16 cellular contexts compared by ENCODE assay signal in the genomic region with DNA sequence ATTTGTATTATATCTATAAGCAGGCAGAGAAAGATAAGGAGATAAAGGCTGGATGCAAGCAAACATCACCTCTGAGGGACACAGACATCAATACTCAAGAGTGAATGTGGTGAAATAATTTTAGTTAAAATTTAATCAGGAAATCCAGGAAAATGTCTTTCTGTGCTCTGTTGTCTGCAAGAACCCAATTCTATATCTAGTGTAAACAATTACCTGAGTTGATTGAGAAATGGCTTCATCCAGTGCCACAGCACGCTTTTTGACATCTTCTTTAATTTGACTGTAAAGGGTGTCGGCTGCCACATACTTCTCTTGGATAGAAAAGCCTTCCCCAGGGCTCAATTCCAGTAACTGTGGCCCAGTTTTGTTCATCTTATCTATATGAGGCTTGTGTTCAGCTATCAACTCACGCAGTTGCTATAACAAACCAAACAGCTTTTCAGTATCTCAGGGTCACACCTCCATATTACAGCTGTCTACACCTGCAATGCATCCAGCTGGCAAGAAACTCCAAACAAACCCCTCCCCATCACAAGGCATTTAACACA.
DNase-seq lines count a peak whose midpoint lies in the region; FAIRE-seq and TF ChIP-seq lines count a peak whose summit lies in the region.
"Had no signal": no experiment of that assay in that cellular context is flagged by ENCODE, and none has a peak within 500 bp of the region (broad histone marks: within the 10 kb centered on the region; RNA-seq: fewer than 3 reads in every experiment).

No MANE protein-coding gene starts in this region.

- H3K79me1 ChIP-seq in mesendoderm (ENCODE audit: low read length), result no peaks in the 10 kb centered on the region

- no peaks in the 10 kb centered on the region for H3K79me2 ChIP-seq in mesendoderm (ENCODE audit: control insufficient read depth, insufficient read depth, low read length)

- H3K4me3 ChIP-seq in Caco-2 (ENCODE audit: low read depth, low read length) (no peak overlapping the region), fibroblast of pulmonary artery (replicated peaks; ENCODE audit: low read depth, low read length) (no peak overlapping the region), mesendoderm (ENCODE audit: low read length) (no peak overlapping the region)

- H4K5ac ChIP-seq in mesendoderm (ENCODE audit: low read length), result no peak overlapping the region

- H3K4me1 ChIP-seq in Caco-2 (peaks cover 17% of the 10 kb centered on the region), mesendoderm (ENCODE audit: control insufficient read depth, low read depth, low read length) (no peaks in the 10 kb centered on the region)

- H3K9ac ChIP-seq in mesendoderm (ENCODE audit: low read length), result no peak overlapping the region

- H3K27ac Mint-ChIP-seq in Caco-2 (ENCODE audit: unreplicated experiment), result peak overlapping the region; percentile 92
- H3K27ac Mint-ChIP-seq: stimulated activated naive B cell treated with anti-CD40 and anti-IgM and Interleukin-4, amounts not matched to agents 10 μg/mL and 1 μg/mL and 100 μg/mL, for 72 hours had no signal

- H3K27me3 ChIP-seq in Caco-2 (replicated peaks; ENCODE audit: control insufficient read depth, insufficient read depth, low read length), result no peaks in the 10 kb centered on the region
- no peaks in the 10 kb centered on the region for H3K27me3 ChIP-seq in mesendoderm (ENCODE audit: insufficient read depth, low read length, poor library complexity)
- H3K27me3 ChIP-seq: neutrophil had no signal

- H3K4me3 Mint-ChIP-seq in Caco-2 (ENCODE audit: unreplicated experiment), result no peak overlapping the region
- H3K4me3 Mint-ChIP-seq: central memory CD8-positive, alpha-beta T cell; stimulated activated naive B cell treated with anti-CD40 and anti-IgM and Interleukin-4, amounts not matched to agents 10 μg/mL and 1 μg/mL and 100 μg/mL, for 72 hours had no signal

- no peak overlapping the region for H2BK15ac ChIP-seq in mesendoderm (replicated peaks; ENCODE audit: low read depth)

- no peak overlapping the region for H4K8ac ChIP-seq in mesendoderm (ENCODE audit: low read depth, low read length)

- H3K4me2 ChIP-seq in mesendoderm (ENCODE audit: low read length), result no peak overlapping the region

- peaks cover 32% of the 10 kb centered on the region for H3K36me3 Mint-ChIP-seq in Caco-2 (ENCODE audit: insufficient read depth, unreplicated experiment)
- H3K36me3 Mint-ChIP-seq: stimulated activated naive B cell treated with anti-CD40 and anti-IgM and Interleukin-4, amounts not matched to agents 10 μg/mL and 1 μg/mL and 100 μg/mL, for 72 hours had no signal

- H3K27ac ChIP-seq in mesendoderm (ENCODE audit: low read depth, low read length), result no peak overlapping the region
- H3K27ac ChIP-seq: neutrophil had no signal

- H2BK120ac ChIP-seq in mesendoderm (ENCODE audit: low read depth, low read length), result no peak overlapping the region

- BruUV-seq in Caco-2 (replicated peaks; lab: Mats Ljungman, UMichigan), result no TSS peak

- H3K36me3 ChIP-seq in Caco-2 (ENCODE audit: control insufficient read depth, insufficient read depth, low read length) (no peaks in the 10 kb centered on the region; the same call in 1 of the 2 replicates), mesendoderm (ENCODE audit: control insufficient read depth, insufficient read depth, low read length) (peaks cover 1% of the 10 kb centered on the region)
- H3K36me3 ChIP-seq: neutrophil had no signal

- no peaks in the 10 kb centered on the region for H3K9me3 ChIP-seq in Caco-2
- H3K9me3 ChIP-seq: neutrophil had no signal

- no peak for TF ChIP-seq CTCF in Caco-2 (IDR thresholded peaks at IDR 0.05; ENCODE audit: insufficient read depth in 1 of 2, low read depth in 1 of 2, low read length in 1 of 2, severe bottlenecking in 1 of 2, unreplicated experiment in 1 of 2)
- TF ChIP-seq CTCF in fibroblast of pulmonary artery (IDR thresholded peaks at IDR 0.05; ENCODE audit: low read length, missing control alignments), result no peak
- TF ChIP-seq CTCF in D721Med (IDR thresholded peaks at IDR 0.05; ENCODE audit: insufficient read depth, missing control alignments), result no peak

- H3K9me3 Mint-ChIP-seq in Caco-2 (ENCODE audit: unreplicated experiment), result no peaks in the 10 kb centered on the region
- H3K9me3 Mint-ChIP-seq: central memory CD8-positive, alpha-beta T cell; stimulated activated naive B cell treated with anti-CD40 and anti-IgM and Interleukin-4, amounts not matched to agents 10 μg/mL and 1 μg/mL and 100 μg/mL, for 72 hours had no signal

- CTCF ChIA-PET in Caco-2 (lab: Charles Lee), result interaction anchor here (1.9 kb wide), 1 partner anchor 31 kb away, joined by 16 read pairs; no protein-coding TSS in a partner anchor

- H2AK5ac ChIP-seq in mesendoderm (ENCODE audit: low read length), result no peak overlapping the region

- no peaks in the 10 kb centered on the region for H3K27me3 Mint-ChIP-seq in Caco-2 (ENCODE audit: insufficient read depth, unreplicated experiment)
- H3K27me3 Mint-ChIP-seq: central memory CD8-positive, alpha-beta T cell; stimulated activated naive B cell treated with anti-CD40 and anti-IgM and Interleukin-4, amounts not matched to agents 10 μg/mL and 1 μg/mL and 100 μg/mL, for 72 hours had no signal

- H3K4me1 Mint-ChIP-seq in Caco-2 (ENCODE audit: low read depth, unreplicated experiment), result peaks cover 21% of the 10 kb centered on the region
- H3K4me1 Mint-ChIP-seq: central memory CD8-positive, alpha-beta T cell had no signal

- H3K56ac ChIP-seq in mesendoderm (ENCODE audit: low read length), result no peak overlapping the region

- no peak for FAIRE-seq in D721Med (lab: Jason Lieb, UNC)

- H3K23ac ChIP-seq in mesendoderm (ENCODE audit: low read length), result no peak overlapping the region

- POLR2A ChIA-PET in Caco-2 (lab: Charles Lee), result interaction anchor here (2.1 kb wide), 1 partner anchor 31 kb away, joined by 17 read pairs; no protein-coding TSS in a partner anchor

- DNase-seq in Caco-2, result peak; percentile 60 to 62
- peak; percentile 81 for DNase-seq in NCI-H748 treated with DMSO at 0.1 percent for 48 hours (lab: John Stamatoyannopoulos, UW)
- DNase-seq in fibroblast of pulmonary artery (ENCODE audit: low read depth), result peak; percentile 59
- peak; percentile 9 for DNase-seq in mesendoderm
- DNase-seq in D721Med (ENCODE audit: insufficient read length, low spot score), result no peak
- no peak for DNase-seq in NCI-H1694 treated with DMSO at 0.1 percent for 48 hours (lab: John Stamatoyannopoulos, UW)
- no peak for DNase-seq in T-helper 1 cell
- no peak for DNase-seq in activated T-cell treated with anti-CD3 and anti-CD28 coated beads, Interleukin-2, amount 50 U/mL, for 1 hour
- DNase-seq: activated CD8-positive, alpha-beta memory T cell treated with anti-CD3 and anti-CD28 coated beads, Interleukin-2, amount 50 U/mL, for 48 hours; DMS 273 treated with DMSO at 0.1 percent for 48 hours; hippocampal formation; mesenchymal stem cell; NCI-H446; stimulated activated naive B cell treated with anti-CD40 and anti-IgM and Interleukin-4, amounts not matched to agents 10 μg/mL and 1 μg/mL and 100 μg/mL, for 72 hours had no signal

- intact Hi-C loops in Caco-2 (cut with micrococcal nuclease; ENCODE audit: unreplicated experiment), result loop anchor here (1.0 to 2.0 kb wide), 4 partner anchors 10 to 112 kb away; no protein-coding TSS in a partner anchor

- no peak overlapping the region for H3K18ac ChIP-seq in mesendoderm (ENCODE audit: low read length)

- no peak overlapping the region for H2BK5ac ChIP-seq in mesendoderm (ENCODE audit: low read length)

- no peak overlapping the region for H3K4ac ChIP-seq in mesendoderm (ENCODE audit: low read depth, low read length)

- WGBS in mesendoderm (ENCODE audit: extremely low coverage, insufficient coverage, low lambda C conversion rate), result no CpG with 5 or more reads among the region's 3 CpGs

Comparison
In these comparisons a context has a peak if more than half of its experiments do, and no peak if none do; other contexts are left out.
1. DNase-seq: peak in Caco-2 (2 of 2), NCI-H748 treated with DMSO at 0.1 percent for 48 hours (single experiment), fibroblast of pulmonary artery (single experiment) and mesendoderm (single experiment); none in D721Med (single experiment), NCI-H1694 treated with DMSO at 0.1 percent for 48 hours (single experiment), T-helper 1 cell (0 of 5) and activated T-cell treated with anti-CD3 and anti-CD28 coated beads, Interleukin-2, amount 50 U/mL, for 1 hour (single experiment).